In the genomic region with DNA sequence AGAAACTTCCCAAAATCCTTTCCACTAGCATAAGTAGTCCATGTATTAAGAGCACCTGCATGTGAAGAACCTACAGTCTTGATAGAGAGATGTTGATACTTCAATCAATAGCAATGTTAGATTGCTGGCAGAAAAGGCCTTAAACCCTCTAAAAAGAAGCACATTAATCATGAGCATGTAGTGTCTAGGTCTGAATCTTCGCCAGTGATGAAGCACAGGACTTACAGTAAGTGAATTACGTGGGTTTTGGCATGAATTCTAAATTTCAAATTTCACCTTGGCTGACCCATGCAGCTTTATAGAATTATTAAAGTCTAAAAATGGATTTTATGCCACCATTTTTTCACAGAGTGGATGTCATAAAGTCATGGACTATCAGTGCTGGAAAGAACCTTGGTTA, we compare ENCODE assay signal across 18 cellular contexts.
A peak's percentile ranks its signal among the peaks of the same experiment; 100 is the strongest.
DNase-seq lines count a peak whose midpoint lies in the region; ATAC-seq and TF ChIP-seq lines count a peak whose summit lies in the region.
"Had no signal": no experiment of that assay in that cellular context is flagged by ENCODE, and none has a peak within 500 bp of the region (broad histone marks: within the 10 kb centered on the region; RNA-seq: fewer than 3 reads in every experiment).

No MANE protein-coding gene starts in this region.

- H3K4me1 Mint-ChIP-seq in endodermal cell = no peaks in the 10 kb centered on the region
- H3K4me1 Mint-ChIP-seq: CD4-positive, alpha-beta memory T cell; GM23338; H9 had no signal

- TF ChIP-seq CTCF in fibroblast of mammary gland (conservative IDR thresholded peaks at IDR 0.05; ENCODE audit: control insufficient read depth, insufficient read depth, low read depth, low read length) (no peak), fibroblast of the aortic adventitia (IDR thresholded peaks at IDR 0.05; ENCODE audit: insufficient read depth, low read length) (no peak), endodermal cell (conservative IDR thresholded peaks at IDR 0.05) (no peak)

- H3K27me3 Mint-ChIP-seq in endodermal cell (ENCODE audit: insufficient read depth) = no peaks in the 10 kb centered on the region
- H3K27me3 Mint-ChIP-seq: CD4-positive, alpha-beta memory T cell had no signal

- H3K9me3 Mint-ChIP-seq in endodermal cell = no peaks in the 10 kb centered on the region
- H3K9me3 Mint-ChIP-seq: GM23338, H9 had no signal

- ATAC-seq in SK-N-SH treated with all-trans-retinoic acid at 6 μM for 48 hours (peak; percentile 50; the same call in 2 of the 3 replicates), HG02973 (IDR thresholded peaks at IDR 0.05; ENCODE audit: unreplicated experiment) (no peak)
- ATAC-seq: HCT116 had no signal

- H3K27ac ChIP-seq in endodermal cell (ENCODE audit: low read depth, low read length) = no peak overlapping the region

- H3K36me3 Mint-ChIP-seq in endodermal cell (ENCODE audit: low read depth) = no peaks in the 10 kb centered on the region
- H3K36me3 Mint-ChIP-seq: CD4-positive, alpha-beta memory T cell had no signal

- H3K9ac ChIP-seq in endodermal cell (ENCODE audit: extremely low read depth, low read length, poor library complexity, severe bottlenecking) = no peak overlapping the region

- no peak overlapping the region for H3K27ac Mint-ChIP-seq in endodermal cell
- H3K27ac Mint-ChIP-seq: CD4-positive, alpha-beta memory T cell; GM23338; H9 had no signal

- H3K4me3 Mint-ChIP-seq in endodermal cell = no peak overlapping the region
- H3K4me3 Mint-ChIP-seq: CD4-positive, alpha-beta memory T cell; GM23338; H9 had no signal

- H3K4me3 ChIP-seq in fibroblast of mammary gland (ENCODE audit: control insufficient read depth, low read depth, low read length) = no peak overlapping the region
- no peak overlapping the region for H3K4me3 ChIP-seq in fibroblast of the aortic adventitia (ENCODE audit: low read depth, low read length)
- H3K4me3 ChIP-seq in endodermal cell (ENCODE audit: low read length) = no peak overlapping the region
- H3K4me3 ChIP-seq: GM23338 had no signal

- WGBS in endodermal cell (ENCODE audit: insufficient coverage in 1 of 2, insufficient read length in 1 of 2), 2 experiments = 80 to 90% methylated on average over 2 of the region's 2 CpGs

- no peaks in the 10 kb centered on the region for H3K36me3 ChIP-seq in endodermal cell (ENCODE audit: control insufficient read depth, insufficient read depth, low read length)

- H3K9me3 ChIP-seq in endodermal cell (ENCODE audit: control insufficient read depth, low read length) = no peaks in the 10 kb centered on the region

- no peaks in the 10 kb centered on the region for H3K4me1 ChIP-seq in endodermal cell (ENCODE audit: control insufficient read depth, insufficient read depth, low read length)

- DNase-seq in SK-N-DZ (ENCODE audit: low spot score) = peak; percentile 1
- peak; percentile 63 for DNase-seq in fibroblast of mammary gland (ENCODE audit: low read depth)
- peak; percentile 0 for DNase-seq in fibroblast of the aortic adventitia (ENCODE audit: low read depth)
- DNase-seq in NCI-H2081 treated with DMSO at 0.1 percent for 48 hours (lab: John Stamatoyannopoulos, UW) = no peak
- DNase-seq in endodermal cell = no peak
- DNase-seq in stimulated activated CD4-positive, alpha-beta T cell treated with anti-CD3 and anti-CD28 coated beads, Interleukin-15, amount 100 ng/mL, for 24 hours = no peak
- DNase-seq: C1 segment of cervical spinal cord; Calu3; CD4-positive, alpha-beta memory T cell; COR-L47; DMS53; DMS79 treated with DMSO at 0.1 percent for 48 hours; GF-D8; H9 had no signal

- no peaks in the 10 kb centered on the region for H3K27me3 ChIP-seq in endodermal cell (ENCODE audit: control insufficient read depth, insufficient read depth, low read length, poor library complexity, severe bottlenecking)

TF ChIP-seq in SK-N-SH treated with all-trans-retinoic acid at 6 μM for 48 hours, 23 proteins besides CTCF, POLR2A, EP300 and RAD21:
- TF ChIP-seq ISL1 (CRISPR knock-in tag; IDR thresholded peaks at IDR 0.05) (peak; percentile 81), ARNTL (CRISPR knock-in tag; IDR thresholded peaks at IDR 0.05; ENCODE audit: borderline replicate concordance, low read depth) (no peak), GLIS3 (CRISPR knock-in tag; IDR thresholded peaks at IDR 0.05) (no peak)

Comparison
In these comparisons a context has a peak if more than half of its experiments do, and no peak if none do; other contexts are left out.
1. DNase-seq: peak in SK-N-DZ (single experiment), fibroblast of mammary gland (single experiment) and fibroblast of the aortic adventitia (single experiment); none in NCI-H2081 treated with DMSO at 0.1 percent for 48 hours (single experiment), endodermal cell (single experiment) and stimulated activated CD4-positive, alpha-beta T cell treated with anti-CD3 and anti-CD28 coated beads, Interleukin-15, amount 100 ng/mL, for 24 hours (single experiment).